8 cellular contexts compared by ENCODE assay signal in genomic region chr12:122834921-122835692, GRCh38. TPM values are rescaled to one million over a fixed set of nuclear protein-coding genes. Genes with fewer than 3 reads are reported as not detected.
DNase-seq lines count a peak whose midpoint lies in the region; ATAC-seq and TF ChIP-seq lines count a peak whose summit lies in the region.

A gene with protein sequence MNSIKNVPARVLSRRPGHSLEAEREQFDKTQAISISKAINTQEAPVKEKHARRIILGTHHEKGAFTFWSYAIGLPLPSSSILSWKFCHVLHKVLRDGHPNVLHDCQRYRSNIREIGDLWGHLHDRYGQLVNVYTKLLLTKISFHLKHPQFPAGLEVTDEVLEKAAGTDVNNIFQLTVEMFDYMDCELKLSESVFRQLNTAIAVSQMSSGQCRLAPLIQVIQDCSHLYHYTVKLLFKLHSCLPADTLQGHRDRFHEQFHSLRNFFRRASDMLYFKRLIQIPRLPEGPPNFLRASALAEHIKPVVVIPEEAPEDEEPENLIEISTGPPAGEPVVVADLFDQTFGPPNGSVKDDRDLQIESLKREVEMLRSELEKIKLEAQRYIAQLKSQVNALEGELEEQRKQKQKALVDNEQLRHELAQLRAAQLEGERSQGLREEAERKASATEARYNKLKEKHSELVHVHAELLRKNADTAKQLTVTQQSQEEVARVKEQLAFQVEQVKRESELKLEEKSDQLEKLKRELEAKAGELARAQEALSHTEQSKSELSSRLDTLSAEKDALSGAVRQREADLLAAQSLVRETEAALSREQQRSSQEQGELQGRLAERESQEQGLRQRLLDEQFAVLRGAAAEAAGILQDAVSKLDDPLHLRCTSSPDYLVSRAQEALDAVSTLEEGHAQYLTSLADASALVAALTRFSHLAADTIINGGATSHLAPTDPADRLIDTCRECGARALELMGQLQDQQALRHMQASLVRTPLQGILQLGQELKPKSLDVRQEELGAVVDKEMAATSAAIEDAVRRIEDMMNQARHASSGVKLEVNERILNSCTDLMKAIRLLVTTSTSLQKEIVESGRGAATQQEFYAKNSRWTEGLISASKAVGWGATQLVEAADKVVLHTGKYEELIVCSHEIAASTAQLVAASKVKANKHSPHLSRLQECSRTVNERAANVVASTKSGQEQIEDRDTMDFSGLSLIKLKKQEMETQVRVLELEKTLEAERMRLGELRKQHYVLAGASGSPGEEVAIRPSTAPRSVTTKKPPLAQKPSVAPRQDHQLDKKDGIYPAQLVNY (plus strand): TSS chr12:122835457. CDS start chr12:122835551, 94 bp downstream.

- no peaks in the 10 kb centered on the region for H3K27me3 ChIP-seq in dorsolateral prefrontal cortex

- H3K27ac ChIP-seq in dorsolateral prefrontal cortex, result peak within 1 kb of the TSS; percentile 68 to 100 (median 98)

- DNase-seq in GM13977 (ENCODE audit: low spot score) (peak; percentile 88), HuH-7 (ENCODE audit: low spot score) (peak; percentile 60), dorsolateral prefrontal cortex (peak in 2 of 10 donors; percentile 53 to 78), medulla oblongata (ENCODE audit: extremely low spot score) (peak; percentile 60), RKO (ENCODE audit: low spot score) (no peak)
- peak; percentile 60 for DNase-seq in activated CD4-positive, alpha-beta T cell treated with anti-CD3 and anti-CD28 coated beads, Interleukin-2, amount 50 U/mL, for 1 hour
- peak; percentile 35 for DNase-seq in stimulated activated CD8-positive, alpha-beta memory T cell treated with anti-CD3 and anti-CD28 coated beads, Interleukin-12 subunit alpha, Interleukin-12 subunit beta, amount 100 ng/mL, for 1 hour (ENCODE audit: low read depth)

- peak within 1 kb of the TSS; percentile 59 to 85 (median 74) for H3K4me3 ChIP-seq in dorsolateral prefrontal cortex

- ATAC-seq in HG03565 (IDR thresholded peaks at IDR 0.05; ENCODE audit: unreplicated experiment), result no peak

- TF ChIP-seq CTCF in GM13977 (IDR thresholded peaks at IDR 0.05; ENCODE audit: extremely low read depth, insufficient read depth, missing control alignments) (no peak), dorsolateral prefrontal cortex (IDR thresholded peaks at IDR 0.05 in 54 of 56, conservative IDR thresholded peaks at IDR 0.05 in 2 of 56; ENCODE audit: low read depth in 1 of 56, partially characterized antibody in 56 of 56) (no peak)

- intact Hi-C loops in dorsolateral prefrontal cortex (cut with DNase I), result loop anchor here in 1 of 2 donors (5.0 kb wide), 1 partner anchor 43 kb away; no protein-coding TSS in a partner anchor

- in situ Hi-C loops in GM13977 (cut with MboI; ENCODE audit: low pct_unique_long_range_greater_than_20kb, low sequenced_read_pairs, unreplicated experiment), result loop anchor here (25.0 kb wide), 1 partner anchor 402 kb away; the partner anchor contains the start of genes MPHOSPH9 and MTRFR

RNA-seq across cellular contexts. Expression of the gene that starts here (rescaled TPM):
- 100 to 1,000 TPM in 104 of 120 experiments, 10 to 100 TPM in 16; 38.9 to 309 (median 147) TPM for total RNA-seq in dorsolateral prefrontal cortex
